In the genomic region with DNA sequence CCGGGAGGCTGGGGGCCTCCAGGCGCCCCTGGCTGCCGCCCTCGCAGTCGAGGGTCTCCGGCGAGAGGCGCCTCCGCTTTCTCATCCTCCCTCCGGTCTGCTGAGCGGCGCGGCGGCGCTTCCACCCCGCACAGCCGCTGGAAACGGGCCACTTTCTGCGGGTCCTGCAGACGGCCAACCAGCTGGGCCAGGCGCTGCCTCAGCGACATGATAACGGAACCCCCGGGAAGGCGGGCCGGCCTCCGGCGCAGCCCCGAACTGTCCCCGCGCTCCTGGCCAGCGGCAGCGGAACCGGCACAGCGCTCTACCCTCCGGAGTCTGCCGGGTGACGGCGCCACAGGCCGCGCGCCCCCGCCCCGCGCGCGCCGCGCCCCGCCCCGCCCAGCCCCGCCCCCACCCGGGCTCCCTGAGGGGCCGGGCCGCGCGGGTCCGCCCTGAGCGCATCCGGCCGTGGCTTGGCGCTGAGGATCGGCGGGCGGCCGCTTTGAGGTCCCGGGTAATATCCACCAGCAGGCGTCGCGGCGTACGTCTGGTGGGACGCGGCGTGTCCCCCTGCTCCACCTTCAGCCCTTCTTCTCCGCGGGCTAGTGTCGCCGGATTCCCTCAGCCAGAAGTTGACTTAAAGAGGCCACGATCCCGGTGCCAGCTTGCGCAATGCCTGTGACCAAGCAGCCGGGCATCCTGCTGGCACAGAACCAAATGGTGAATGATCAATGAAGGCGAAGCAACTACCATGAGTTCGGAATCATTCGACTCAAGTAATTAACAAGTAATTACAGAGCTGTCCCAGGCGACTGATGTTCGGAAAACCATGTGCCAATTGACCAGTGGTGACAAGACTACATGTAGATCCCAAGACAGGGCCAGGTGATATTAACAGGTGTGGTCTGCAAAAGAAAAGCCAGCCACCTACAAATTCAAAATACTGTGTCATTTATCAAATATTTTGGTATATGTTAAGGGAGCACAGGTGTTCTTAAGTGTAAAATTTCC, we compare ENCODE assay signal across 8 cellular contexts. TPM values are rescaled to one million over a fixed set of nuclear protein-coding genes. Genes with fewer than 3 reads are reported as not detected.
DNase-seq lines count a peak whose midpoint lies in the region; ATAC-seq and TF ChIP-seq lines count a peak whose summit lies in the region.

A gene with protein sequence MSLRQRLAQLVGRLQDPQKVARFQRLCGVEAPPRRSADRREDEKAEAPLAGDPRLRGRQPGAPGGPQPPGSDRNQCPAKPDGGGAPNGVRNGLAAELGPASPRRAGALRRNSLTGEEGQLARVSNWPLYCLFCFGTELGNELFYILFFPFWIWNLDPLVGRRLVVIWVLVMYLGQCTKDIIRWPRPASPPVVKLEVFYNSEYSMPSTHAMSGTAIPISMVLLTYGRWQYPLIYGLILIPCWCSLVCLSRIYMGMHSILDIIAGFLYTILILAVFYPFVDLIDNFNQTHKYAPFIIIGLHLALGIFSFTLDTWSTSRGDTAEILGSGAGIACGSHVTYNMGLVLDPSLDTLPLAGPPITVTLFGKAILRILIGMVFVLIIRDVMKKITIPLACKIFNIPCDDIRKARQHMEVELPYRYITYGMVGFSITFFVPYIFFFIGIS (minus strand): TSS at position 330 of the 993 bp plus-strand sequence. CDS start 121 bp downstream, at position 209.

- no peaks in the 10 kb centered on the region for H3K9me3 ChIP-seq in suprapubic skin

- TF ChIP-seq CTCF in suprapubic skin (IDR thresholded peaks at IDR 0.05): peak in 1 of 2 donors; percentile 38

- peak within 1 kb of the TSS; percentile 83 for H3K27ac Mint-ChIP-seq in activated naive CD4-positive, alpha-beta T cell treated with anti-CD3 and anti-CD28 coated beads for 36 hours

- CTCF ChIA-PET in activated naive CD4-positive, alpha-beta T cell treated with anti-CD3 and anti-CD28 coated beads for 36 hours (lab: Charles Lee): interaction anchor here (0.6 to 1.8 kb wide), 6 partner anchors 18 to 339 kb away, joined by 3 to 6 read pairs (median 4); no protein-coding TSS in a partner anchor

- H3K4me1 Mint-ChIP-seq in activated naive CD4-positive, alpha-beta T cell treated with anti-CD3 and anti-CD28 coated beads for 36 hours (ENCODE audit: low read depth): peaks cover 30% of the 10 kb centered on the region

- H3K9me3 Mint-ChIP-seq in activated naive CD4-positive, alpha-beta T cell treated with anti-CD3 and anti-CD28 coated beads for 36 hours: no peaks in the 10 kb centered on the region

- H3K36me3 Mint-ChIP-seq in activated naive CD4-positive, alpha-beta T cell treated with anti-CD3 and anti-CD28 coated beads for 36 hours (ENCODE audit: low read depth): no peaks in the 10 kb centered on the region

- in situ Hi-C loops in SK-MEL-5 (cut with HindIII; ENCODE audit: low pct_unique_long_range_greater_than_20kb, low sequenced_read_pairs): no loop called here

- H3K4me1 ChIP-seq in suprapubic skin: peaks cover 28% of the 10 kb centered on the region

- peak; percentile 84 for ATAC-seq in GM21619 (IDR thresholded peaks at IDR 0.05; ENCODE audit: unreplicated experiment)

- H3K4me3 ChIP-seq in suprapubic skin: peak within 1 kb of the TSS; percentile 98

- H3K4me3 Mint-ChIP-seq in activated naive CD4-positive, alpha-beta T cell treated with anti-CD3 and anti-CD28 coated beads for 36 hours: peak within 1 kb of the TSS; percentile 99

- WGBS in suprapubic skin: under 1% methylated on average over 33 of the region's 88 CpGs

- TF ChIP-seq EP300 in Ishikawa (IDR thresholded peaks at IDR 0.05; ENCODE audit: borderline replicate concordance): no peak
- TF ChIP-seq EP300 in suprapubic skin (IDR thresholded peaks at IDR 0.05): no peak

- H3K27me3 ChIP-seq in suprapubic skin: no peaks in the 10 kb centered on the region

- H3K36me3 ChIP-seq in suprapubic skin: no peaks in the 10 kb centered on the region

- DNase-seq in EH (ENCODE audit: low read depth) (peak; percentile 79), SK-MEL-5 (ENCODE audit: low read depth, low spot score) (peak; percentile 60), germinal center (ENCODE audit: low spot score) (peak; percentile 93), occipital lobe (lab: John Stamatoyannopoulos, UW) (peak; percentile 42), suprapubic skin (ENCODE audit: low spot score in 2 of 2) (peak; percentile 88 to 89)
- peak; percentile 80 for DNase-seq in activated naive CD4-positive, alpha-beta T cell treated with anti-CD3 and anti-CD28 coated beads for 36 hours

- no peak for TF ChIP-seq RAD21 in Ishikawa (IDR thresholded peaks at IDR 0.05; ENCODE audit: low read depth)

- intact Hi-C loops in activated naive CD4-positive, alpha-beta T cell treated with anti-CD3 and anti-CD28 coated beads for 36 hours (cut with micrococcal nuclease): loop anchor here (1.0 to 10.0 kb wide), 6 partner anchors 42 to 777 kb away; partner anchors contain the start of genes PPP2R5E, ZBTB1 and ZBTB25

- TF ChIP-seq POLR2A in suprapubic skin (IDR thresholded peaks at IDR 0.05): no peak

- H3K27ac ChIP-seq in suprapubic skin: peak within 1 kb of the TSS; percentile 92

- H3K27me3 Mint-ChIP-seq in activated naive CD4-positive, alpha-beta T cell treated with anti-CD3 and anti-CD28 coated beads for 36 hours (ENCODE audit: low read depth): no peaks in the 10 kb centered on the region

TF ChIP-seq in Ishikawa, 13 proteins besides CTCF, POLR2A, EP300 and RAD21:
- TF ChIP-seq, protein P1, sequence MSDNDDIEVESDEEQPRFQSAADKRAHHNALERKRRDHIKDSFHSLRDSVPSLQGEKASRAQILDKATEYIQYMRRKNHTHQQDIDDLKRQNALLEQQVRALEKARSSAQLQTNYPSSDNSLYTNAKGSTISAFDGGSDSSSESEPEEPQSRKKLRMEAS (IDR thresholded peaks at IDR 0.05): peak; percentile 63
- TF ChIP-seq ZBTB7A (IDR thresholded peaks at IDR 0.05; ENCODE audit: low read depth) (peak; percentile 44; the same call in 1 of the 2 replicates), TCF12 (IDR thresholded peaks at IDR 0.05; ENCODE audit: low read depth) (peak; percentile 25; the same call in 1 of the 2 replicates), CEBPB (IDR thresholded peaks at IDR 0.05) (peak; percentile 99), FOXM1 (IDR thresholded peaks at IDR 0.05; ENCODE audit: borderline replicate concordance, low read depth) (no peak), YY1 (IDR thresholded peaks at IDR 0.05; ENCODE audit: low read depth) (peak; percentile 35; the same call in 1 of the 2 replicates), NFIC (IDR thresholded peaks at IDR 0.05) (peak; percentile 68), TAF1 (IDR thresholded peaks at IDR 0.05; ENCODE audit: low read depth) (peak; percentile 63; the same call in 1 of the 2 replicates)
- TF ChIP-seq, protein P2, sequence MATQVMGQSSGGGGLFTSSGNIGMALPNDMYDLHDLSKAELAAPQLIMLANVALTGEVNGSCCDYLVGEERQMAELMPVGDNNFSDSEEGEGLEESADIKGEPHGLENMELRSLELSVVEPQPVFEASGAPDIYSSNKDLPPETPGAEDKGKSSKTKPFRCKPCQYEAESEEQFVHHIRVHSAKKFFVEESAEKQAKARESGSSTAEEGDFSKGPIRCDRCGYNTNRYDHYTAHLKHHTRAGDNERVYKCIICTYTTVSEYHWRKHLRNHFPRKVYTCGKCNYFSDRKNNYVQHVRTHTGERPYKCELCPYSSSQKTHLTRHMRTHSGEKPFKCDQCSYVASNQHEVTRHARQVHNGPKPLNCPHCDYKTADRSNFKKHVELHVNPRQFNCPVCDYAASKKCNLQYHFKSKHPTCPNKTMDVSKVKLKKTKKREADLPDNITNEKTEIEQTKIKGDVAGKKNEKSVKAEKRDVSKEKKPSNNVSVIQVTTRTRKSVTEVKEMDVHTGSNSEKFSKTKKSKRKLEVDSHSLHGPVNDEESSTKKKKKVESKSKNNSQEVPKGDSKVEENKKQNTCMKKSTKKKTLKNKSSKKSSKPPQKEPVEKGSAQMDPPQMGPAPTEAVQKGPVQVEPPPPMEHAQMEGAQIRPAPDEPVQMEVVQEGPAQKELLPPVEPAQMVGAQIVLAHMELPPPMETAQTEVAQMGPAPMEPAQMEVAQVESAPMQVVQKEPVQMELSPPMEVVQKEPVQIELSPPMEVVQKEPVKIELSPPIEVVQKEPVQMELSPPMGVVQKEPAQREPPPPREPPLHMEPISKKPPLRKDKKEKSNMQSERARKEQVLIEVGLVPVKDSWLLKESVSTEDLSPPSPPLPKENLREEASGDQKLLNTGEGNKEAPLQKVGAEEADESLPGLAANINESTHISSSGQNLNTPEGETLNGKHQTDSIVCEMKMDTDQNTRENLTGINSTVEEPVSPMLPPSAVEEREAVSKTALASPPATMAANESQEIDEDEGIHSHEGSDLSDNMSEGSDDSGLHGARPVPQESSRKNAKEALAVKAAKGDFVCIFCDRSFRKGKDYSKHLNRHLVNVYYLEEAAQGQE (IDR thresholded peaks at IDR 0.05; ENCODE audit: low read depth): no peak

RNA-seq across cellular contexts. Expression of the gene that starts here (rescaled TPM):
- 21.8 and 24.0 TPM in 2 replicates for total RNA-seq in SK-MEL-5 (2014; rRNA removed; shearing (Covaris generic))
- 15.8 and 20.5 TPM in 2 replicates for polyA plus RNA-seq in SK-MEL-5 (2015; cell fraction: cytosol; rRNA removed)
- polyA plus RNA-seq in SK-MEL-5 (2015; cell fraction: nucleus; rRNA removed): 4.9 and 7.0 TPM in 2 replicates
- total RNA-seq in activated naive CD4-positive, alpha-beta T cell treated with anti-CD3 and anti-CD28 coated beads for 36 hours: 10 to 100 TPM; 10.1 to 10.6 TPM
- total RNA-seq in occipital lobe: 43.0 TPM
- 10 to 100 TPM in 1 of 4 donors, 1 to 10 TPM in 3; 5.4 to 10.9 (median 8.0) TPM for total RNA-seq in suprapubic skin

Comparison
In these comparisons a context has a peak if more than half of its experiments do, and no peak if none do; other contexts are left out.
1. Peak in every context shown above with its lines: DNase-seq, ATAC-seq, H3K4me3 ChIP-seq and H3K27ac ChIP-seq.
2. DNase-seq: peak in every context shown above with its lines; median percentile 93 in germinal center; 88 in suprapubic skin; 80 in activated naive CD4-positive, alpha-beta T cell treated with anti-CD3 and anti-CD28 coated beads for 36 hours; 79 in EH; 60 in SK-MEL-5; 42 in occipital lobe.